21 cellular contexts compared by ENCODE assay signal in the genomic region with DNA sequence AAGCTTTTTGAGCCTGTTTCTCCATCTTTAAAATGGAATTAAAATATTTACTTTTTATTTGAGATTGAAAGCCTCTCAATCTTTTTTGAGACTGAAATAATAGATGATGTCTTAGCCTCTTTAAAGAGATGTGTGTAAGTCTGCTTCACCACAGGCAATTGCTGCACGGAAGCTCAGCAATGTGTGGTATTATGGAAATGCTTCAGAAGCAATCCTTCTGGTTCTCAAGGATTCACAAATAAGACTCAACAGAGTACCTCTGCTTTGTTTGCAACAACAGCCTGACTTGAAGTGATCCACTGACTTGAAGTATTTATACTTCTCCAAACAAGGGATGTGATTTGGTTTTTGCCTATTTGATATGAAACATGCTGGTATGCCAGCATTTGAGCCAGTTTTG.
"Had no signal": no experiment of that assay in that cellular context is flagged by ENCODE, and none has a peak within 500 bp of the region (broad histone marks: within the 10 kb centered on the region; RNA-seq: fewer than 3 reads in every experiment).

No MANE protein-coding gene starts in this region.

- H3K9me3 Mint-ChIP-seq: activated CD8-positive, alpha-beta T cell treated with anti-CD3 and anti-CD28 coated beads for 36 hours; activated T-cell treated with anti-CD3 and anti-CD28 coated beads, Interleukin-2, amount 50 U/mL, for 4 hours; stimulated activated memory B cell treated with anti-CD40 and anti-IgM and Interleukin-4, amounts not matched to agents 10 μg/mL and 1 μg/mL and 100 μg/mL, for 72 hours had no signal

- H3K27me3 Mint-ChIP-seq: activated B cell treated with CpG ODN at 0.5 μM for 24 hours; stimulated activated memory B cell treated with anti-CD40 and anti-IgM and Interleukin-4, amounts not matched to agents 10 μg/mL and 1 μg/mL and 100 μg/mL, for 72 hours had no signal

- H3K36me3 Mint-ChIP-seq: stimulated activated memory B cell treated with anti-CD40 and anti-IgM and Interleukin-4, amounts not matched to agents 10 μg/mL and 1 μg/mL and 100 μg/mL, for 72 hours had no signal

- ATAC-seq: activated CD8-positive, alpha-beta T cell treated with anti-CD3 and anti-CD28 coated beads for 36 hours; activated T-cell treated with anti-CD3 and anti-CD28 coated beads, Interleukin-2, amount 50 U/mL, for 4 hours; foreskin keratinocyte; left ventricle myocardium superior; pancreas; stimulated activated memory B cell treated with anti-CD40 and anti-IgM and Interleukin-4, amounts not matched to agents 10 μg/mL and 1 μg/mL and 100 μg/mL, for 72 hours had no signal

- H3K4me1 ChIP-seq: pancreas, thyroid gland had no signal

- DNase-seq: activated B cell treated with CpG ODN at 0.5 μM for 24 hours; activated CD4-positive, alpha-beta T cell treated with anti-CD3 and anti-CD28 coated beads for 48 hours; activated CD8-positive, alpha-beta T cell treated with anti-CD3 and anti-CD28 coated beads for 36 hours; activated effector memory CD4-positive, alpha-beta T cell treated with Interleukin-2 at 50 U/mL for 16 hours; activated naive CD4-positive, alpha-beta T cell treated with anti-CD3 and anti-CD28 coated beads, Interleukin-2, amount 50 U/mL, for 16 hours; activated T-cell treated with anti-CD3 and anti-CD28 coated beads, Interleukin-2, amount 50 U/mL, for 4 hours; caudate nucleus; effector CD4-positive, alpha-beta T cell; glutamatergic neuron; hypothalamus; left ventricle myocardium superior; mesendoderm; pancreas; stimulated activated CD4-positive, alpha-beta T cell treated with anti-CD3 and anti-CD28 coated beads, Interleukin-2, amount 100 ng/mL, for 48 hours; T-helper 2 cell; thyroid gland had no signal

- H3K4me3 Mint-ChIP-seq: activated B cell treated with CpG ODN at 0.5 μM for 24 hours; activated CD8-positive, alpha-beta T cell treated with anti-CD3 and anti-CD28 coated beads for 36 hours; activated T-cell treated with anti-CD3 and anti-CD28 coated beads, Interleukin-2, amount 50 U/mL, for 4 hours; neural crest cell; stimulated activated memory B cell treated with anti-CD40 and anti-IgM and Interleukin-4, amounts not matched to agents 10 μg/mL and 1 μg/mL and 100 μg/mL, for 72 hours had no signal

- H3K9me3 ChIP-seq: pancreas, thyroid gland had no signal

- H3K27me3 ChIP-seq: foreskin keratinocyte, pancreas, thyroid gland had no signal

- FAIRE-seq: pancreas, urothelium cell line had no signal

- H3K4me1 Mint-ChIP-seq: activated B cell treated with CpG ODN at 0.5 μM for 24 hours; neural crest cell; stimulated activated memory B cell treated with anti-CD40 and anti-IgM and Interleukin-4, amounts not matched to agents 10 μg/mL and 1 μg/mL and 100 μg/mL, for 72 hours had no signal

- H3K4me3 ChIP-seq: coronary artery, pancreas, thyroid gland had no signal

- H3K27ac ChIP-seq: foreskin keratinocyte, pancreas, thyroid gland had no signal

- H3K36me3 ChIP-seq: pancreas, thyroid gland had no signal

- H3K27ac Mint-ChIP-seq: activated B cell treated with CpG ODN at 0.5 μM for 24 hours; activated CD8-positive, alpha-beta T cell treated with anti-CD3 and anti-CD28 coated beads for 36 hours; stimulated activated memory B cell treated with anti-CD40 and anti-IgM and Interleukin-4, amounts not matched to agents 10 μg/mL and 1 μg/mL and 100 μg/mL, for 72 hours had no signal
